8 cellular contexts compared by ENCODE assay signal in genomic region chr1:219313961-219314360, GRCh38.
"Had no signal": no experiment of that assay in that cellular context is flagged by ENCODE, and none has a peak within 500 bp of the region (broad histone marks: within the 10 kb centered on the region; RNA-seq: fewer than 3 reads in every experiment).

No MANE protein-coding gene starts in this region.

- H3K9ac ChIP-seq: GM23248 had no signal

- FAIRE-seq: HTR-8/SVneo had no signal

- H3K4me3 ChIP-seq: GM23248, HAP-1 had no signal

- H3K4me1 ChIP-seq: HAP-1 had no signal

- H3K4me3 Mint-ChIP-seq: HFFc6, IgD-negative memory B cell had no signal

- H3K27ac ChIP-seq: GM23248 had no signal

- H3K27me3 Mint-ChIP-seq: IgD-negative memory B cell had no signal

- DNase-seq: GM23248, GOT3, H7, HFFc6, KG1 had no signal

- H3K36me3 ChIP-seq: HAP-1 had no signal

- H2AFZ ChIP-seq: GM23248 had no signal

- H3K27ac Mint-ChIP-seq: HFFc6, IgD-negative memory B cell had no signal
